Comparison of ENCODE assay signal across 12 cellular contexts in genomic region chr2:42321452-42322064, GRCh38. TPM values are rescaled to one million over a fixed set of nuclear protein-coding genes. Genes with fewer than 3 reads are reported as not detected.
DNase-seq lines count a peak whose midpoint lies in the region; ATAC-seq and TF ChIP-seq lines count a peak whose summit lies in the region.
"Had no signal": no experiment of that assay in that cellular context is flagged by ENCODE, and none has a peak within 500 bp of the region (broad histone marks: within the 10 kb centered on the region; RNA-seq: fewer than 3 reads in every experiment).

No MANE protein-coding gene starts in this region.

- peaks cover 2 to 20% of the 10 kb centered on the region in 2 donors for H3K36me3 Mint-ChIP-seq in activated T-cell treated with anti-CD3 and anti-CD28 coated beads, Interleukin-2, amount 50 U/mL, for 72 hours (ENCODE audit: insufficient read depth in 2 of 2)
- H3K36me3 Mint-ChIP-seq in CD4-positive, alpha-beta memory T cell: peaks cover 36 to 61% of the 10 kb centered on the region in 2 donors
- H3K36me3 Mint-ChIP-seq in activated CD4-positive, alpha-beta memory T cell treated with anti-CD3 and anti-CD28 coated beads, Interleukin-2, amount 10 ng/mL, durations not matched to agents 7 days and 5 days (ENCODE audit: low read depth): peaks cover 64% of the 10 kb centered on the region

- POLR2A ChIA-PET in CD4-positive, alpha-beta memory T cell (lab: Charles Lee; ENCODE audit: partially characterized antibody): interaction anchor here (0.7 to 1.7 kb wide), 5 partner anchors 9 to 216 kb away, joined by 3 to 5 read pairs (median 4); partner anchors contain the start of gene COX7A2L
- POLR2A ChIA-PET in activated CD4-positive, alpha-beta memory T cell treated with anti-CD3 and anti-CD28 coated beads, Interleukin-2, amount 10 ng/mL, durations not matched to agents 7 days and 5 days (lab: Charles Lee): no interaction called here

- H3K9me3 Mint-ChIP-seq in activated T-cell treated with anti-CD3 and anti-CD28 coated beads, Interleukin-2, amount 50 U/mL, for 72 hours: no peaks in the 10 kb centered on the region
- H3K9me3 Mint-ChIP-seq in CD4-positive, alpha-beta memory T cell: no peaks in the 10 kb centered on the region
- H3K9me3 Mint-ChIP-seq in activated CD4-positive, alpha-beta memory T cell treated with anti-CD3 and anti-CD28 coated beads, Interleukin-2, amount 10 ng/mL, durations not matched to agents 7 days and 5 days: no peaks in the 10 kb centered on the region
- H3K9me3 Mint-ChIP-seq: GM23338 had no signal

- H3K4me3 Mint-ChIP-seq in activated T-cell treated with anti-CD3 and anti-CD28 coated beads, Interleukin-2, amount 50 U/mL, for 72 hours: no peak overlapping the region
- H3K4me3 Mint-ChIP-seq in CD4-positive, alpha-beta memory T cell: peak overlapping the region in 5 of 8 donors; percentile 22 to 70 (median 55)
- H3K4me3 Mint-ChIP-seq in activated CD4-positive, alpha-beta memory T cell treated with anti-CD3 and anti-CD28 coated beads, Interleukin-2, amount 10 ng/mL, durations not matched to agents 7 days and 5 days: no peak overlapping the region
- H3K4me3 Mint-ChIP-seq: GM23338 had no signal

- H3K4me3 ChIP-seq in CD4-positive, alpha-beta memory T cell (ENCODE audit: low read length in 2 of 2): no peak overlapping the region
- H3K4me3 ChIP-seq in neutrophil (ENCODE audit: low read depth in 1 of 2, low read length in 1 of 2) (no peak overlapping the region), BE2C (ENCODE audit: low read depth, low read length) (no peak overlapping the region), SJCRH30 (no peak overlapping the region)
- H3K4me3 ChIP-seq: GM23338 had no signal

- peaks cover 47% of the 10 kb centered on the region for H3K36me3 ChIP-seq in CD4-positive, alpha-beta memory T cell (ENCODE audit: insufficient read depth, low read length)
- peaks cover 72% of the 10 kb centered on the region for H3K36me3 ChIP-seq in neutrophil
- H3K36me3 ChIP-seq in BE2C: peaks cover 64% of the 10 kb centered on the region
- peaks cover 49% of the 10 kb centered on the region for H3K36me3 ChIP-seq in SJCRH30

- H3K27ac ChIP-seq in CD4-positive, alpha-beta memory T cell (ENCODE audit: low read depth, low read length): no peak overlapping the region
- H3K27ac ChIP-seq in neutrophil (peak overlapping the region; percentile 2), SJCRH30 (no peak overlapping the region)

- no peak for DNase-seq in activated T-cell treated with anti-CD3 and anti-CD28 coated beads, Interleukin-2, amount 50 U/mL, for 72 hours
- DNase-seq in activated T-cell treated with anti-CD3 and anti-CD28 coated beads for 4 hours (no peak), BE2C (no peak), SJCRH30 (no peak)
- DNase-seq in CD4-positive, alpha-beta memory T cell: peak in 3 of 5 donors; percentile 27 to 41 (median 34)
- no peak for DNase-seq in activated CD4-positive, alpha-beta memory T cell treated with anti-CD3 and anti-CD28 coated beads, Interleukin-2, amount 10 ng/mL, durations not matched to agents 7 days and 5 days
- DNase-seq: NCI-H1417 treated with DMSO at 0.1 percent for 48 hours, NCI-H2029, NCI-H2171 treated with DMSO at 0.1 percent for 48 hours, NCI-H510A had no signal

- H3K4me1 Mint-ChIP-seq in activated T-cell treated with anti-CD3 and anti-CD28 coated beads, Interleukin-2, amount 50 U/mL, for 72 hours (ENCODE audit: low read depth): peaks cover 11% of the 10 kb centered on the region
- peaks cover 29 to 60% (median 39%) of the 10 kb centered on the region in 4 donors for H3K4me1 Mint-ChIP-seq in CD4-positive, alpha-beta memory T cell
- peaks cover 25% of the 10 kb centered on the region for H3K4me1 Mint-ChIP-seq in activated CD4-positive, alpha-beta memory T cell treated with anti-CD3 and anti-CD28 coated beads, Interleukin-2, amount 10 ng/mL, durations not matched to agents 7 days and 5 days
- H3K4me1 Mint-ChIP-seq: GM23338 had no signal

- intact Hi-C loops in CD4-positive, alpha-beta memory T cell (cut with micrococcal nuclease): no loop called here

- no peaks in the 10 kb centered on the region for H3K9me3 ChIP-seq in CD4-positive, alpha-beta memory T cell (ENCODE audit: control insufficient read depth in 1 of 2, low read length in 2 of 2)
- H3K9me3 ChIP-seq in neutrophil: no peaks in the 10 kb centered on the region
- H3K9me3 ChIP-seq in BE2C: no peaks in the 10 kb centered on the region
- H3K9me3 ChIP-seq in SJCRH30 (replicated peaks): no peaks in the 10 kb centered on the region

- H3K4me1 ChIP-seq in CD4-positive, alpha-beta memory T cell (ENCODE audit: insufficient read depth, low read length): peaks cover 50% of the 10 kb centered on the region
- H3K4me1 ChIP-seq in neutrophil (ENCODE audit: control insufficient read depth in 1 of 2, insufficient read depth in 1 of 2, low read depth in 1 of 2, low read length in 1 of 2) (peaks cover 29 to 30% of the 10 kb centered on the region in 2 experiments), BE2C (no peaks in the 10 kb centered on the region), SJCRH30 (no peaks in the 10 kb centered on the region)

- no peak for TF ChIP-seq CTCF in neutrophil (IDR thresholded peaks at IDR 0.05)
- TF ChIP-seq CTCF in BE2C (IDR thresholded peaks at IDR 0.05; ENCODE audit: low read depth, low read length): no peak

- no peaks in the 10 kb centered on the region for H3K27me3 ChIP-seq in CD4-positive, alpha-beta memory T cell (ENCODE audit: insufficient read depth, low read length)
- H3K27me3 ChIP-seq in neutrophil (no peaks in the 10 kb centered on the region), BE2C (no peaks in the 10 kb centered on the region), SJCRH30 (no peaks in the 10 kb centered on the region)

- CTCF ChIA-PET in CD4-positive, alpha-beta memory T cell (lab: Charles Lee; ENCODE audit: partially characterized antibody): interaction anchor here (1.5 kb wide), 1 partner anchor 75 kb away, joined by 3 read pairs; no protein-coding TSS in a partner anchor
- CTCF ChIA-PET in activated CD4-positive, alpha-beta memory T cell treated with anti-CD3 and anti-CD28 coated beads, Interleukin-2, amount 10 ng/mL, durations not matched to agents 7 days and 5 days (lab: Charles Lee): interaction anchor here (1.2 kb wide), 1 partner anchor 13 kb away, joined by 3 read pairs; no protein-coding TSS in a partner anchor

- ATAC-seq in activated T-cell treated with anti-CD3 and anti-CD28 coated beads, Interleukin-2, amount 50 U/mL, for 72 hours (replicated peaks in 1 of 2): no peak
- ATAC-seq: GM23338 had no signal

- no peaks in the 10 kb centered on the region for H3K27me3 Mint-ChIP-seq in activated T-cell treated with anti-CD3 and anti-CD28 coated beads, Interleukin-2, amount 50 U/mL, for 72 hours (ENCODE audit: low read depth)
- H3K27me3 Mint-ChIP-seq in CD4-positive, alpha-beta memory T cell: no peaks in the 10 kb centered on the region
- H3K27me3 Mint-ChIP-seq in activated CD4-positive, alpha-beta memory T cell treated with anti-CD3 and anti-CD28 coated beads, Interleukin-2, amount 10 ng/mL, durations not matched to agents 7 days and 5 days: no peaks in the 10 kb centered on the region

- peak overlapping the region; percentile 36 for H3K27ac Mint-ChIP-seq in activated T-cell treated with anti-CD3 and anti-CD28 coated beads, Interleukin-2, amount 50 U/mL, for 72 hours
- peak overlapping the region; percentile 78 to 96 (median 90) for H3K27ac Mint-ChIP-seq in CD4-positive, alpha-beta memory T cell
- peak overlapping the region; percentile 55 for H3K27ac Mint-ChIP-seq in activated CD4-positive, alpha-beta memory T cell treated with anti-CD3 and anti-CD28 coated beads, Interleukin-2, amount 10 ng/mL, durations not matched to agents 7 days and 5 days
- H3K27ac Mint-ChIP-seq: GM23338 had no signal

RNA-seq across cellular contexts. Expression of gene COX7A2L, which starts 39.5 kb away (rescaled TPM):
- total RNA-seq in activated T-cell treated with anti-CD3 and anti-CD28 coated beads, Interleukin-2, amount 50 U/mL, for 72 hours: 100 to 1,000 TPM; 140 to 157 TPM
- 10 to 100 TPM; 77.2 to 77.7 TPM for total RNA-seq in CD4-positive, alpha-beta memory T cell
- 100 to 1,000 TPM; 170 to 267 TPM for polyA plus RNA-seq in CD4-positive, alpha-beta memory T cell
- 100 to 1,000 TPM; 102 TPM for total RNA-seq in activated CD4-positive, alpha-beta memory T cell treated with anti-CD3 and anti-CD28 coated beads, Interleukin-2, amount 10 ng/mL, durations not matched to agents 7 days and 5 days
- 126 TPM for polyA plus RNA-seq in BE2C (2012; ENCODE audit: insufficient read depth, insufficient read length, low read depth)
- total RNA-seq in SJCRH30 (2014; rRNA removed; shearing (Covaris generic)): 306 and 322 TPM in 2 replicates

Comparison
In these comparisons a context has a peak if more than half of its experiments do, and no peak if none do; other contexts are left out.
1. DNase-seq: peak in CD4-positive, alpha-beta memory T cell (3 of 5); none in activated T-cell treated with anti-CD3 and anti-CD28 coated beads, Interleukin-2, amount 50 U/mL, for 72 hours (0 of 2), activated T-cell treated with anti-CD3 and anti-CD28 coated beads for 4 hours (single experiment), activated CD4-positive, alpha-beta memory T cell treated with anti-CD3 and anti-CD28 coated beads, Interleukin-2, amount 10 ng/mL, durations not matched to agents 7 days and 5 days (single experiment), BE2C (single experiment) and SJCRH30 (0 of 2).
2. H3K27ac Mint-ChIP-seq: peak in every context shown above with its lines; median percentile 90 in CD4-positive, alpha-beta memory T cell; 55 in activated CD4-positive, alpha-beta memory T cell treated with anti-CD3 and anti-CD28 coated beads, Interleukin-2, amount 10 ng/mL, durations not matched to agents 7 days and 5 days; 36 in activated T-cell treated with anti-CD3 and anti-CD28 coated beads, Interleukin-2, amount 50 U/mL, for 72 hours.
3. H3K4me3 Mint-ChIP-seq: peak in CD4-positive, alpha-beta memory T cell (5 of 8); none in activated T-cell treated with anti-CD3 and anti-CD28 coated beads, Interleukin-2, amount 50 U/mL, for 72 hours (0 of 2) and activated CD4-positive, alpha-beta memory T cell treated with anti-CD3 and anti-CD28 coated beads, Interleukin-2, amount 10 ng/mL, durations not matched to agents 7 days and 5 days (single experiment).